ENCODE assay signal across 1 cellular context in the genomic region with DNA sequence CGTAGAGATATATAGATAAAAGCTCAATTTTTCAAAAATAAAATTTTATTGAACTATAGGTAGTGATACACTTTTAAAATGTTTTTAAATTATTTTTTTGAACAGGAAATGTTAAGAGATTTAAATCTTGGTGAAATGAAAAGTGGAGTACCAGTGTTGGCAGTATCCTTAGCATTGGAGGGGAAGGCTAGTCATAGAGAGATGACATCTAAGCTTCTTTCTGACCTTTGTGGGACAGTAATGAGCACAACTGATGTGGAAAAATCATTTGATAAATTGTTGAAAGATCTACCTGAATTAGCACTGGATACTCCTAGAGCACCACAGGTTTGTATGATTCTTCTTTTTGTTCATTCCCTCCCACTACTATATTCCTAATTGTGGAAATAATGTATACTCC.
TF ChIP-seq lines count a peak whose summit lies in the region.

No MANE protein-coding gene starts in this region.

TF ChIP-seq in GM12878, 131 proteins besides CTCF, POLR2A, EP300 and RAD21 (continued from another document):
- TF ChIP-seq, protein P1, sequence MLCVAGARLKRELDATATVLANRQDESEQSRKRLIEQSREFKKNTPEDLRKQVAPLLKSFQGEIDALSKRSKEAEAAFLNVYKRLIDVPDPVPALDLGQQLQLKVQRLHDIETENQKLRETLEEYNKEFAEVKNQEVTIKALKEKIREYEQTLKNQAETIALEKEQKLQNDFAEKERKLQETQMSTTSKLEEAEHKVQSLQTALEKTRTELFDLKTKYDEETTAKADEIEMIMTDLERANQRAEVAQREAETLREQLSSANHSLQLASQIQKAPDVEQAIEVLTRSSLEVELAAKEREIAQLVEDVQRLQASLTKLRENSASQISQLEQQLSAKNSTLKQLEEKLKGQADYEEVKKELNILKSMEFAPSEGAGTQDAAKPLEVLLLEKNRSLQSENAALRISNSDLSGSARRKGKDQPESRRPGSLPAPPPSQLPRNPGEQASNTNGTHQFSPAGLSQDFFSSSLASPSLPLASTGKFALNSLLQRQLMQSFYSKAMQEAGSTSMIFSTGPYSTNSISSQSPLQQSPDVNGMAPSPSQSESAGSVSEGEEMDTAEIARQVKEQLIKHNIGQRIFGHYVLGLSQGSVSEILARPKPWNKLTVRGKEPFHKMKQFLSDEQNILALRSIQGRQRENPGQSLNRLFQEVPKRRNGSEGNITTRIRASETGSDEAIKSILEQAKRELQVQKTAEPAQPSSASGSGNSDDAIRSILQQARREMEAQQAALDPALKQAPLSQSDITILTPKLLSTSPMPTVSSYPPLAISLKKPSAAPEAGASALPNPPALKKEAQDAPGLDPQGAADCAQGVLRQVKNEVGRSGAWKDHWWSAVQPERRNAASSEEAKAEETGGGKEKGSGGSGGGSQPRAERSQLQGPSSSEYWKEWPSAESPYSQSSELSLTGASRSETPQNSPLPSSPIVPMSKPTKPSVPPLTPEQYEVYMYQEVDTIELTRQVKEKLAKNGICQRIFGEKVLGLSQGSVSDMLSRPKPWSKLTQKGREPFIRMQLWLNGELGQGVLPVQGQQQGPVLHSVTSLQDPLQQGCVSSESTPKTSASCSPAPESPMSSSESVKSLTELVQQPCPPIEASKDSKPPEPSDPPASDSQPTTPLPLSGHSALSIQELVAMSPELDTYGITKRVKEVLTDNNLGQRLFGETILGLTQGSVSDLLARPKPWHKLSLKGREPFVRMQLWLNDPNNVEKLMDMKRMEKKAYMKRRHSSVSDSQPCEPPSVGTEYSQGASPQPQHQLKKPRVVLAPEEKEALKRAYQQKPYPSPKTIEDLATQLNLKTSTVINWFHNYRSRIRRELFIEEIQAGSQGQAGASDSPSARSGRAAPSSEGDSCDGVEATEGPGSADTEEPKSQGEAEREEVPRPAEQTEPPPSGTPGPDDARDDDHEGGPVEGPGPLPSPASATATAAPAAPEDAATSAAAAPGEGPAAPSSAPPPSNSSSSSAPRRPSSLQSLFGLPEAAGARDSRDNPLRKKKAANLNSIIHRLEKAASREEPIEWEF (IDR thresholded peaks at IDR 0.05; ENCODE audit: insufficient replicate concordance, low read depth, low read length) = no peak
- TF ChIP-seq TCF3 (IDR thresholded peaks at IDR 0.05; ENCODE audit: borderline replicate concordance, insufficient read depth, low read depth, low read length) (no peak), NRF1 (conservative IDR thresholded peaks at IDR 0.05; ENCODE audit: low read depth, low read length) (no peak), SREBF2 (IDR thresholded peaks at IDR 0.05; ENCODE audit: low read length) (no peak)
- TF ChIP-seq, protein P2, sequence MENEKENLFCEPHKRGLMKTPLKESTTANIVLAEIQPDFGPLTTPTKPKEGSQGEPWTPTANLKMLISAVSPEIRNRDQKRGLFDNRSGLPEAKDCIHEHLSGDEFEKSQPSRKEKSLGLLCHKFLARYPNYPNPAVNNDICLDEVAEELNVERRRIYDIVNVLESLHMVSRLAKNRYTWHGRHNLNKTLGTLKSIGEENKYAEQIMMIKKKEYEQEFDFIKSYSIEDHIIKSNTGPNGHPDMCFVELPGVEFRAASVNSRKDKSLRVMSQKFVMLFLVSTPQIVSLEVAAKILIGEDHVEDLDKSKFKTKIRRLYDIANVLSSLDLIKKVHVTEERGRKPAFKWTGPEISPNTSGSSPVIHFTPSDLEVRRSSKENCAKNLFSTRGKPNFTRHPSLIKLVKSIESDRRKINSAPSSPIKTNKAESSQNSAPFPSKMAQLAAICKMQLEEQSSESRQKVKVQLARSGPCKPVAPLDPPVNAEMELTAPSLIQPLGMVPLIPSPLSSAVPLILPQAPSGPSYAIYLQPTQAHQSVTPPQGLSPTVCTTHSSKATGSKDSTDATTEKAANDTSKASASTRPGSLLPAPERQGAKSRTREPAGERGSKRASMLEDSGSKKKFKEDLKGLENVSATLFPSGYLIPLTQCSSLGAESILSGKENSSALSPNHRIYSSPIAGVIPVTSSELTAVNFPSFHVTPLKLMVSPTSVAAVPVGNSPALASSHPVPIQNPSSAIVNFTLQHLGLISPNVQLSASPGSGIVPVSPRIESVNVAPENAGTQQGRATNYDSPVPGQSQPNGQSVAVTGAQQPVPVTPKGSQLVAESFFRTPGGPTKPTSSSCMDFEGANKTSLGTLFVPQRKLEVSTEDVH (IDR thresholded peaks at IDR 0.05; ENCODE audit: low read depth, partially characterized antibody) = no peak
